Comparison of ENCODE assay signal across 9 cellular contexts in the genomic region with DNA sequence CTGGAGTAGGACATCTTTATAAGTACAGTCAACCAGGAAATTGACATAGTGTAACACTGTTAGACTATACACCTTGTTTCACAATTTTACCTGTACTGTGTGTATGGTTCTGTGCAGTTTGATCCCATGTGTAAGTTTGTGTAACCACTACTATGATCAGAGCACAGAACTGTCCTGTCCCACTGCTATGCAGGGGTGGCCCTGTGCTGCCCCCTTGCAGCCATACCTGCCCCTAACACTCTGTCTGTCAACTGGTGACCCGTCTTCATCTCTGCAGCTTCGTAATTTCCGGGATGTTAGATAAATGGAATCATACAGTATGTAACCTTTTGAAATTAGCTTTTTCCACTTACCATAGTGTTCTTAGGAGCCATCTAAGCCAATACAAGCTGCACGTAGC. TPM values are rescaled to one million over a fixed set of nuclear protein-coding genes. Genes with fewer than 3 reads are reported as not detected.
DNase-seq lines count a peak whose midpoint lies in the region; ATAC-seq and TF ChIP-seq lines count a peak whose summit lies in the region.
"Had no signal": no experiment of that assay in that cellular context is flagged by ENCODE, and none has a peak within 500 bp of the region (broad histone marks: within the 10 kb centered on the region; RNA-seq: fewer than 3 reads in every experiment).

No MANE protein-coding gene starts in this region.

- H4K8ac ChIP-seq in mesendoderm (ENCODE audit: low read depth, low read length) = no peak overlapping the region

- no peaks in the 10 kb centered on the region for H3K9me2 ChIP-seq in Karpas-422 (replicated peaks; ENCODE audit: insufficient read depth, low read length)

- no peak overlapping the region for H2AK5ac ChIP-seq in mesendoderm (ENCODE audit: low read length)

- H3K27ac Mint-ChIP-seq in stimulated activated memory B cell treated with anti-CD40 and anti-IgM and Interleukin-4, amounts not matched to agents 10 μg/mL and 1 μg/mL and 100 μg/mL, for 72 hours = no peak overlapping the region

- H3K36me3 ChIP-seq in Karpas-422 (ENCODE audit: insufficient read depth, low read length) (no peaks in the 10 kb centered on the region), mesendoderm (ENCODE audit: control insufficient read depth, insufficient read depth, low read length) (no peaks in the 10 kb centered on the region), Peyer's patch (no peaks in the 10 kb centered on the region)

- no peaks in the 10 kb centered on the region for H3K36me3 Mint-ChIP-seq in stimulated activated memory B cell treated with anti-CD40 and anti-IgM and Interleukin-4, amounts not matched to agents 10 μg/mL and 1 μg/mL and 100 μg/mL, for 72 hours

- no peak overlapping the region for H3K4me3 Mint-ChIP-seq in stimulated activated memory B cell treated with anti-CD40 and anti-IgM and Interleukin-4, amounts not matched to agents 10 μg/mL and 1 μg/mL and 100 μg/mL, for 72 hours

- no peak overlapping the region for H2BK120ac ChIP-seq in mesendoderm (ENCODE audit: low read depth, low read length)

- no peaks in the 10 kb centered on the region for H4K20me1 ChIP-seq in Karpas-422 (ENCODE audit: insufficient read depth, low read depth, low read length)

- no CpG with 5 or more reads among the region's 4 CpGs for WGBS in mesendoderm (ENCODE audit: extremely low coverage, insufficient coverage, low lambda C conversion rate)

- no peaks in the 10 kb centered on the region for H3K9me3 Mint-ChIP-seq in stimulated activated memory B cell treated with anti-CD40 and anti-IgM and Interleukin-4, amounts not matched to agents 10 μg/mL and 1 μg/mL and 100 μg/mL, for 72 hours

- H3K27ac ChIP-seq in Karpas-422 (ENCODE audit: low read length) (no peak overlapping the region), mesendoderm (ENCODE audit: low read depth, low read length) (no peak overlapping the region), Peyer's patch (no peak overlapping the region)

- TF ChIP-seq CTCF in GM12865 (IDR thresholded peaks at IDR 0.05; ENCODE audit: insufficient read depth, low read depth, low read length, missing control alignments) (peak; percentile 23), Peyer's patch (IDR thresholded peaks at IDR 0.05) (no peak)

- H3K9me3 ChIP-seq in Karpas-422 (ENCODE audit: low read length) = no peaks in the 10 kb centered on the region
- H3K9me3 ChIP-seq in Peyer's patch = no peaks in the 10 kb centered on the region

- H3K79me2 ChIP-seq in Karpas-422 (ENCODE audit: low read length) (no peaks in the 10 kb centered on the region), mesendoderm (ENCODE audit: control insufficient read depth, insufficient read depth, low read length) (no peaks in the 10 kb centered on the region)

- no peak overlapping the region for H3K4ac ChIP-seq in mesendoderm (ENCODE audit: low read depth, low read length)

- H3K4me1 Mint-ChIP-seq in stimulated activated memory B cell treated with anti-CD40 and anti-IgM and Interleukin-4, amounts not matched to agents 10 μg/mL and 1 μg/mL and 100 μg/mL, for 72 hours = no peaks in the 10 kb centered on the region

- H3K79me1 ChIP-seq in mesendoderm (ENCODE audit: low read length) = no peaks in the 10 kb centered on the region

- no peak overlapping the region for H2BK15ac ChIP-seq in mesendoderm (replicated peaks; ENCODE audit: low read depth)

- no peak overlapping the region for H3K9ac ChIP-seq in Karpas-422 (ENCODE audit: low read length)
- H3K9ac ChIP-seq in mesendoderm (ENCODE audit: low read length) = no peak overlapping the region

- H3K27me3 ChIP-seq in Karpas-422 (ENCODE audit: low read length) (no peaks in the 10 kb centered on the region), mesendoderm (ENCODE audit: insufficient read depth, low read length, poor library complexity) (no peaks in the 10 kb centered on the region), Peyer's patch (no peaks in the 10 kb centered on the region)

- H4K5ac ChIP-seq in mesendoderm (ENCODE audit: low read length) = no peak overlapping the region

- H3K27me3 Mint-ChIP-seq in stimulated activated memory B cell treated with anti-CD40 and anti-IgM and Interleukin-4, amounts not matched to agents 10 μg/mL and 1 μg/mL and 100 μg/mL, for 72 hours = peaks cover 15% of the 10 kb centered on the region

- H3K4me2 ChIP-seq in Karpas-422 (ENCODE audit: low read depth, low read length, poor library complexity, severe bottlenecking) (no peak overlapping the region), mesendoderm (ENCODE audit: low read length) (no peak overlapping the region)

- H3K18ac ChIP-seq in mesendoderm (ENCODE audit: low read length) = no peak overlapping the region

- H2BK5ac ChIP-seq in mesendoderm (ENCODE audit: low read length) = no peak overlapping the region

- H3K23ac ChIP-seq in mesendoderm (ENCODE audit: low read length) = no peak overlapping the region

- no peak overlapping the region for H2AFZ ChIP-seq in Karpas-422 (ENCODE audit: low read length)

- no peak for ATAC-seq in stimulated activated memory B cell treated with anti-CD40 and anti-IgM and Interleukin-4, amounts not matched to agents 10 μg/mL and 1 μg/mL and 100 μg/mL, for 72 hours

- peaks cover 4% of the 10 kb centered on the region; the same call in 1 of the 2 replicates for H3K4me1 ChIP-seq in Karpas-422 (ENCODE audit: low read length)
- H3K4me1 ChIP-seq in mesendoderm (ENCODE audit: control insufficient read depth, low read depth, low read length) = no peaks in the 10 kb centered on the region
- no peaks in the 10 kb centered on the region for H3K4me1 ChIP-seq in Peyer's patch

- H3K56ac ChIP-seq in mesendoderm (ENCODE audit: low read length) = no peak overlapping the region

- no peak for TF ChIP-seq POLR2A in Peyer's patch (IDR thresholded peaks at IDR 0.05)

- H3K4me3 ChIP-seq in GM12865 (ENCODE audit: low read depth, low read length) = no peak overlapping the region
- H3K4me3 ChIP-seq in Karpas-422 (ENCODE audit: low read length) = no peak overlapping the region
- no peak overlapping the region for H3K4me3 ChIP-seq in mesendoderm (ENCODE audit: low read length)
- H3K4me3 ChIP-seq in Peyer's patch = no peak overlapping the region

- DNase-seq in GM12865 (ENCODE audit: low read depth) (no peak), Karpas-422 (peak; percentile 67), mesendoderm (peak; percentile 27), Peyer's patch (no peak), SIG-M5 (lab: John Stamatoyannopoulos, UW) (no peak)
- peak; percentile 26 for DNase-seq in activated naive CD4-positive, alpha-beta T cell treated with anti-CD3 and anti-CD28 coated beads, Interleukin-2, amount 50 U/mL, for 16 hours
- DNase-seq: NCI-H1105 treated with DMSO at 0.1 percent for 48 hours had no signal

RNA-seq across cellular contexts. Expression of a gene that starts 58.7 kb away (rescaled TPM):
- not detected in 2 replicates for total RNA-seq in Karpas-422 (2014; rRNA removed; shearing (Covaris generic); ENCODE audit: low replicate concordance)
- polyA plus RNA-seq in mesendoderm (2013, experiment 1 of 2) = not detected
- polyA plus RNA-seq in mesendoderm (2013, experiment 2 of 2) = not detected
- total RNA-seq in Peyer's patch = not detected
- total RNA-seq: posterior vena cava had no signal

Comparison
In these comparisons a context has a peak if more than half of its experiments do, and no peak if none do; other contexts are left out.
1. DNase-seq: peak in Karpas-422 (single experiment), activated naive CD4-positive, alpha-beta T cell treated with anti-CD3 and anti-CD28 coated beads, Interleukin-2, amount 50 U/mL, for 16 hours (single experiment) and mesendoderm (single experiment); none in GM12865 (single experiment), Peyer's patch (0 of 3) and SIG-M5 (single experiment).